Comparison of ENCODE assay signal across 2 cellular contexts in genomic region chr6:26651382-26651781, GRCh38.
TF ChIP-seq lines count a peak whose summit lies in the region.

No MANE protein-coding gene starts in this region.

TF ChIP-seq in HepG2, 621 proteins besides CTCF, POLR2A, EP300 and RAD21:
- TF ChIP-seq MAFF (IDR thresholded peaks at IDR 0.05; ENCODE audit: low read depth, low read length) (peak; percentile 78), ZBTB46 (CRISPR knock-in tag; IDR thresholded peaks at IDR 0.05; ENCODE audit: borderline replicate concordance) (no peak), MAFK (conservative IDR thresholded peaks at IDR 0.05 in 1 of 2, IDR thresholded peaks at IDR 0.05 in 1 of 2; ENCODE audit: low read length in 2 of 2) (peak; percentile 72 to 87), RBFOX2 (IDR thresholded peaks at IDR 0.05; ENCODE audit: low read depth, low read length) (0 out of 2 replicates have a peak, but pooled peaks have one; percentile 27), ATF4 (CRISPR knock-in tag; IDR thresholded peaks at IDR 0.05) (no peak)

TF ChIP-seq in A549, 52 proteins besides CTCF, POLR2A, EP300 and RAD21:
- TF ChIP-seq ESRRA (IDR thresholded peaks at IDR 0.05; ENCODE audit: borderline replicate concordance, low read length) (no peak), MAFK (IDR thresholded peaks at IDR 0.05; ENCODE audit: partially characterized antibody) (peak; percentile 71)
